17 cellular contexts compared by ENCODE assay signal in genomic region chr15:66864871-66865281, GRCh38.
DNase-seq lines count a peak whose midpoint lies in the region; ATAC-seq and TF ChIP-seq lines count a peak whose summit lies in the region.
"Had no signal": no experiment of that assay in that cellular context is flagged by ENCODE, and none has a peak within 500 bp of the region (broad histone marks: within the 10 kb centered on the region; RNA-seq: fewer than 3 reads in every experiment).

No MANE protein-coding gene starts in this region.

- H3K4me3 Mint-ChIP-seq in activated naive CD8-positive, alpha-beta T cell treated with anti-CD3 and anti-CD28 coated beads, Interleukin-2, amount 10 ng/mL, durations not matched to agents 7 days and 5 days, result no peak overlapping the region
- no peak overlapping the region for H3K4me3 Mint-ChIP-seq in activated naive CD8-positive, alpha-beta T cell treated with anti-CD3 and anti-CD28 coated beads, Interleukin-2, amount 50 U/mL, for 24 hours
- no peak overlapping the region for H3K4me3 Mint-ChIP-seq in naive B cell
- H3K4me3 Mint-ChIP-seq: neural progenitor cell had no signal

- H3K36me3 Mint-ChIP-seq in activated naive CD8-positive, alpha-beta T cell treated with anti-CD3 and anti-CD28 coated beads, Interleukin-2, amount 10 ng/mL, durations not matched to agents 7 days and 5 days, result no peaks in the 10 kb centered on the region
- H3K36me3 Mint-ChIP-seq in activated naive CD8-positive, alpha-beta T cell treated with anti-CD3 and anti-CD28 coated beads, Interleukin-2, amount 50 U/mL, for 24 hours (ENCODE audit: low read depth), result no peaks in the 10 kb centered on the region
- no peaks in the 10 kb centered on the region for H3K36me3 Mint-ChIP-seq in naive B cell
- H3K36me3 Mint-ChIP-seq: neural progenitor cell had no signal

- no peaks in the 10 kb centered on the region for H3K9me3 Mint-ChIP-seq in activated naive CD8-positive, alpha-beta T cell treated with anti-CD3 and anti-CD28 coated beads, Interleukin-2, amount 10 ng/mL, durations not matched to agents 7 days and 5 days
- H3K9me3 Mint-ChIP-seq in activated naive CD8-positive, alpha-beta T cell treated with anti-CD3 and anti-CD28 coated beads, Interleukin-2, amount 50 U/mL, for 24 hours, result no peaks in the 10 kb centered on the region
- H3K9me3 Mint-ChIP-seq in naive B cell, result peaks cover 0 to 3% (median 0%) of the 10 kb centered on the region in 7 donors

- no peak for TF ChIP-seq CTCF in coronary artery (IDR thresholded peaks at IDR 0.05)

- DNase-seq in activated naive CD8-positive, alpha-beta T cell treated with anti-CD3 and anti-CD28 coated beads, Interleukin-2, amount 10 ng/mL, durations not matched to agents 7 days and 5 days, result peak; percentile 25
- DNase-seq in activated naive CD8-positive, alpha-beta T cell treated with anti-CD3 and anti-CD28 coated beads, Interleukin-2, amount 50 U/mL, for 24 hours, result no peak
- DNase-seq in coronary artery (ENCODE audit: low spot score) (peak; percentile 69), naive B cell (no peak), ureter (ENCODE audit: low spot score) (peak; percentile 39)
- DNase-seq: activated CD4-positive, alpha-beta T cell treated with anti-CD3 and anti-CD28 coated beads for 48 hours; activated gamma-delta T cell; esophagus squamous epithelium; NCI-H1105; NCI-H2081; NCI-H226; NCI-H748 treated with DMSO at 0.1 percent for 48 hours had no signal

- H3K4me1 Mint-ChIP-seq in activated naive CD8-positive, alpha-beta T cell treated with anti-CD3 and anti-CD28 coated beads, Interleukin-2, amount 10 ng/mL, durations not matched to agents 7 days and 5 days, result peaks cover 10% of the 10 kb centered on the region
- peaks cover 14% of the 10 kb centered on the region for H3K4me1 Mint-ChIP-seq in activated naive CD8-positive, alpha-beta T cell treated with anti-CD3 and anti-CD28 coated beads, Interleukin-2, amount 50 U/mL, for 24 hours
- peaks cover 48 to 65% (median 56%) of the 10 kb centered on the region in 3 donors for H3K4me1 Mint-ChIP-seq in naive B cell

- H3K27ac Mint-ChIP-seq in activated naive CD8-positive, alpha-beta T cell treated with anti-CD3 and anti-CD28 coated beads, Interleukin-2, amount 10 ng/mL, durations not matched to agents 7 days and 5 days, result no peak overlapping the region
- H3K27ac Mint-ChIP-seq in activated naive CD8-positive, alpha-beta T cell treated with anti-CD3 and anti-CD28 coated beads, Interleukin-2, amount 50 U/mL, for 24 hours, result no peak overlapping the region
- H3K27ac Mint-ChIP-seq in naive B cell, result peak overlapping the region; percentile 38 to 97 (median 94)
- H3K27ac Mint-ChIP-seq: neural progenitor cell had no signal

- H3K4me3 ChIP-seq in coronary artery, result no peak overlapping the region
- H3K4me3 ChIP-seq: esophagus squamous epithelium, neural progenitor cell, prostate gland had no signal

- no peak overlapping the region for H3K27ac ChIP-seq in coronary artery
- H3K27ac ChIP-seq: esophagus squamous epithelium, neural progenitor cell, prostate gland had no signal

- no peak for ATAC-seq in activated naive CD8-positive, alpha-beta T cell treated with anti-CD3 and anti-CD28 coated beads, Interleukin-2, amount 10 ng/mL, durations not matched to agents 7 days and 5 days (ENCODE audit: low read depth)
- no peak for ATAC-seq in activated naive CD8-positive, alpha-beta T cell treated with anti-CD3 and anti-CD28 coated beads, Interleukin-2, amount 50 U/mL, for 24 hours
- ATAC-seq in naive B cell (ENCODE audit: low read depth in 2 of 2), result no peak
- no peak for ATAC-seq in HG03565 (IDR thresholded peaks at IDR 0.05; ENCODE audit: unreplicated experiment)
- ATAC-seq in HG03469 (IDR thresholded peaks at IDR 0.05; ENCODE audit: unreplicated experiment), result no peak
- ATAC-seq in GM19023 (IDR thresholded peaks at IDR 0.05; ENCODE audit: unreplicated experiment), result no peak

- POLR2A ChIA-PET in activated naive CD8-positive, alpha-beta T cell treated with anti-CD3 and anti-CD28 coated beads, Interleukin-2, amount 10 ng/mL, durations not matched to agents 7 days and 5 days (lab: Charles Lee), result no interaction called here

- peaks cover 27% of the 10 kb centered on the region for H3K27me3 Mint-ChIP-seq in activated naive CD8-positive, alpha-beta T cell treated with anti-CD3 and anti-CD28 coated beads, Interleukin-2, amount 10 ng/mL, durations not matched to agents 7 days and 5 days
- H3K27me3 Mint-ChIP-seq in activated naive CD8-positive, alpha-beta T cell treated with anti-CD3 and anti-CD28 coated beads, Interleukin-2, amount 50 U/mL, for 24 hours, result peaks cover 24% of the 10 kb centered on the region
- no peaks in the 10 kb centered on the region for H3K27me3 Mint-ChIP-seq in naive B cell

Comparison
In these comparisons a context has a peak if more than half of its experiments do, and no peak if none do; other contexts are left out.
1. DNase-seq: peak in activated naive CD8-positive, alpha-beta T cell treated with anti-CD3 and anti-CD28 coated beads, Interleukin-2, amount 10 ng/mL, durations not matched to agents 7 days and 5 days (single experiment), coronary artery (single experiment) and ureter (single experiment); none in activated naive CD8-positive, alpha-beta T cell treated with anti-CD3 and anti-CD28 coated beads, Interleukin-2, amount 50 U/mL, for 24 hours (single experiment) and naive B cell (single experiment).
2. H3K27ac Mint-ChIP-seq: peak in naive B cell (6 of 6); none in activated naive CD8-positive, alpha-beta T cell treated with anti-CD3 and anti-CD28 coated beads, Interleukin-2, amount 10 ng/mL, durations not matched to agents 7 days and 5 days (single experiment) and activated naive CD8-positive, alpha-beta T cell treated with anti-CD3 and anti-CD28 coated beads, Interleukin-2, amount 50 U/mL, for 24 hours (single experiment).